27 cellular contexts compared by ENCODE assay signal in genomic region chr6:88650979-88651378, GRCh38.
"Had no signal": no experiment of that assay in that cellular context is flagged by ENCODE, and none has a peak within 500 bp of the region (broad histone marks: within the 10 kb centered on the region; RNA-seq: fewer than 3 reads in every experiment).

No MANE protein-coding gene starts in this region.

- ATAC-seq: activated CD8-positive, alpha-beta T cell treated with anti-CD3 and anti-CD28 coated beads for 36 hours had no signal

- H3K4me3 ChIP-seq: MG63, SJSA1 had no signal

- H3K9me3 ChIP-seq: MG63, SJSA1 had no signal

- H3K27me3 ChIP-seq: brain microvascular endothelial cell, MG63, SJSA1 had no signal

- H3K4me1 ChIP-seq: SJSA1 had no signal

- DNase-seq: activated CD4-positive, alpha-beta T cell treated with anti-CD3 and anti-CD28 coated beads for 1 hour; activated CD4-positive, alpha-beta T cell treated with anti-CD3 and anti-CD28 coated beads for 48 hours; activated CD4-positive, CD25-positive, alpha-beta regulatory T cell; activated CD8-positive, alpha-beta T cell treated with anti-CD3 and anti-CD28 coated beads for 36 hours; activated effector memory CD4-positive, alpha-beta T cell treated with anti-CD3 and anti-CD28 coated beads, Interleukin-2, amount 50 U/mL, for 16 hours; activated naive CD4-positive, alpha-beta T cell; activated naive CD4-positive, alpha-beta T cell treated with anti-CD3 and anti-CD28 coated beads, Interleukin-2, amount 50 U/mL, for 16 hours; activated naive CD8-positive, alpha-beta T cell treated with anti-CD3 and anti-CD28 coated beads for 36 hours; activated T-cell treated with anti-CD3 and anti-CD28 coated beads, Interleukin-2, amount 50 U/mL, for 1 hour; activated T-cell treated with anti-CD3 and anti-CD28 coated beads, Interleukin-2, amount 50 U/mL, for 72 hours; aorta; Kasumi-1; MG63; NCI-H1092; NCI-H1436 treated with DMSO at 0.1 percent for 48 hours; NCI-H1694 treated with DMSO at 0.1 percent for 48 hours; NCI-H2029; NCI-H345; NCI-H524 treated with DMSO at 0.1 percent for 48 hours; NK-92 treated with Interleukin-12 subunit alpha and Interleukin-12 subunit beta, amount 100 ng/mL, for 24 hours; OCI-M1; SHP77 treated with DMSO at 0.1 percent for 48 hours; SW 1271; T1000; WERI-Rb-1 had no signal

- H3K36me3 ChIP-seq: brain microvascular endothelial cell, MG63, SJSA1, WERI-Rb-1 had no signal

- H3K27ac ChIP-seq: brain microvascular endothelial cell, SJSA1, WERI-Rb-1 had no signal
